In genomic region chr13:75803175-75803611, GRCh38 we compare ENCODE assay signal across 8 cellular contexts.
DNase-seq lines count a peak whose midpoint lies in the region; ATAC-seq, FAIRE-seq and TF ChIP-seq lines count a peak whose summit lies in the region.

No MANE protein-coding gene starts in this region.

- no peak overlapping the region for H2BK120ac ChIP-seq in H1 (replicated peaks; ENCODE audit: low read depth, low read length)

- H2AFZ ChIP-seq in DND-41 (ENCODE audit: low read depth, low read length) (no peak overlapping the region), H1 (ENCODE audit: low read length) (no peak overlapping the region)

- H3K36me3 ChIP-seq in DND-41 (ENCODE audit: insufficient read depth, low read length) (no peaks in the 10 kb centered on the region; the same call in 1 of the 2 replicates), H1 (ENCODE audit: control insufficient read depth in 2 of 4, insufficient read depth in 4 of 4, low read length in 3 of 4) (no peaks in the 10 kb centered on the region), thymus (ENCODE audit: control insufficient read depth, insufficient read depth) (peaks cover 18% of the 10 kb centered on the region)

- H3K27me3 ChIP-seq in DND-41 (ENCODE audit: insufficient read depth, low read length, poor library complexity), result no peaks in the 10 kb centered on the region
- H3K27me3 ChIP-seq in H1 (replicated peaks in 1 of 4; ENCODE audit: control insufficient read depth in 3 of 4, extremely low read depth in 1 of 4, insufficient read depth in 3 of 4, low read length in 3 of 4), result no peaks in the 10 kb centered on the region
- no peaks in the 10 kb centered on the region for H3K27me3 ChIP-seq in thymus (ENCODE audit: control insufficient read depth, insufficient read depth)

- no peaks in the 10 kb centered on the region for H3K79me2 ChIP-seq in DND-41 (ENCODE audit: insufficient read depth, low read length)
- H3K79me2 ChIP-seq in H1 (ENCODE audit: control insufficient read depth in 1 of 2, insufficient read depth in 2 of 2, low read length in 2 of 2), result no peaks in the 10 kb centered on the region

- 8% methylated on average over 1 of the region's 1 CpG; no CpG with 5 or more reads in 1 of the 2 experiments for WGBS in H1 (ENCODE audit: extremely low coverage in 1 of 2, insufficient coverage in 1 of 2, insufficient read length in 1 of 2, insufficient replicate concordance in 2 of 2, low coverage in 1 of 2, low lambda C conversion rate in 2 of 2, missing lambda C conversion rate in 1 of 2), 2 experiments
- whole genome bisulfite sequencing in thymus, result 0% methylated on average over 1 of the region's 1 CpG

- no peak for DNase-seq in DND-41
- peak; percentile 95 for DNase-seq in NCI-H146 (lab: John Stamatoyannopoulos, UW)
- DNase-seq in H1 (ENCODE audit: low read depth in 1 of 2, low spot score in 2 of 2), result peak; percentile 60 to 77
- DNase-seq in ureter (ENCODE audit: low spot score), result no peak
- DNase-seq in AML-193 (lab: John Stamatoyannopoulos, UW), result no peak
- DNase-seq in AG20443 (ENCODE audit: low spot score), result no peak

- ATAC-seq in DND-41 (ENCODE audit: insufficient read depth, low read depth) (peak; percentile 80), GM21529 (IDR thresholded peaks at IDR 0.05; ENCODE audit: unreplicated experiment) (peak; percentile 70)

- peak; percentile 99 for FAIRE-seq in H1 (lab: Jason Lieb, UNC)

- H3K4me3 ChIP-seq in DND-41 (ENCODE audit: low read depth in 1 of 2, low read length in 2 of 2) (no peak overlapping the region), H1 (ENCODE audit: extremely low read depth in 1 of 4, insufficient read depth in 2 of 4, low read depth in 3 of 4, low read length in 4 of 4) (no peak overlapping the region; a peak in 1 of 8 replicates), thymus (ENCODE audit: low read length) (no peak overlapping the region)

- H3K9ac ChIP-seq in DND-41 (ENCODE audit: low read depth, low read length), result no peak overlapping the region
- no peak overlapping the region for H3K9ac ChIP-seq in H1 (replicated peaks in 1 of 4; ENCODE audit: extremely low read depth in 1 of 4, low read depth in 3 of 4, low read length in 3 of 4)

- H3K27ac ChIP-seq in DND-41 (ENCODE audit: low read length) (no peak overlapping the region), H1 (ENCODE audit: low read depth, low read length) (no peak overlapping the region), thymus (ENCODE audit: low read depth) (peak overlapping the region; percentile 94)

- H3K4me2 ChIP-seq in DND-41 (ENCODE audit: insufficient read depth, low read length), result no peak overlapping the region
- H3K4me2 ChIP-seq in H1 (ENCODE audit: insufficient read depth in 1 of 2, low read depth in 2 of 2, low read length in 2 of 2), result peak overlapping the region; percentile 15 to 44; a peak in 2 of 4 replicates

- H3K56ac ChIP-seq in H1 (replicated peaks; ENCODE audit: insufficient read length, low read depth, low read length), result no peak overlapping the region

- H3K18ac ChIP-seq in H1 (ENCODE audit: extremely low read depth, low read length), result no peak overlapping the region

- TF ChIP-seq POLR2A in H1 (IDR thresholded peaks at IDR 0.05; ENCODE audit: control extremely low read depth in 1 of 2, low read depth in 2 of 2, low read length in 2 of 2), result no peak

- H2AK5ac ChIP-seq in H1 (ENCODE audit: low read depth, low read length), result no peak overlapping the region

- H3K9me3 ChIP-seq in DND-41 (ENCODE audit: insufficient read depth, low read length, severe bottlenecking) (no peaks in the 10 kb centered on the region), H1 (ENCODE audit: insufficient read depth in 2 of 2, low read depth in 1 of 2, low read length in 1 of 2) (no peaks in the 10 kb centered on the region), thymus (ENCODE audit: control insufficient read depth) (no peaks in the 10 kb centered on the region)

- no peak overlapping the region for H4K91ac ChIP-seq in H1 (replicated peaks; ENCODE audit: insufficient read length, low read length)

- POLR2A ChIA-PET in H1 (lab: Charles Lee; ENCODE audit: partially characterized antibody), result no interaction called here

- H4K20me1 ChIP-seq in DND-41 (ENCODE audit: insufficient read depth, low read length), result no peaks in the 10 kb centered on the region
- no peaks in the 10 kb centered on the region for H4K20me1 ChIP-seq in H1 (replicated peaks in 1 of 2; ENCODE audit: control insufficient read depth in 1 of 2, insufficient read depth in 2 of 2, low read length in 2 of 2)

- peak in 1 of 2 experiments; percentile 75; a peak in 1 of 3 replicates for TF ChIP-seq EP300 in H1 (IDR thresholded peaks at IDR 0.05; ENCODE audit: borderline replicate concordance in 1 of 2, low read depth in 2 of 2, low read length in 2 of 2)

- no peak overlapping the region for H4K8ac ChIP-seq in H1 (ENCODE audit: extremely low read depth, insufficient read depth, low read length)

- no peak for TF ChIP-seq RAD21 in H1 (IDR thresholded peaks at IDR 0.05 in 1 of 2, conservative IDR thresholded peaks at IDR 0.05 in 1 of 2; ENCODE audit: low read depth in 2 of 2, low read length in 2 of 2)

- H3K4me1 ChIP-seq in DND-41 (ENCODE audit: insufficient read depth, low read length) (peaks cover 7% of the 10 kb centered on the region; the same call in 1 of the 2 replicates), H1 (replicated peaks in 1 of 4; ENCODE audit: control insufficient read depth in 3 of 4, insufficient read depth in 4 of 4, low read length in 3 of 4) (peaks cover 4 to 16% (median 13%) of the 10 kb centered on the region in 4 experiments; a peak in 6 of 7 replicates), thymus (ENCODE audit: control insufficient read depth, insufficient read depth, low read length) (peaks cover 6% of the 10 kb centered on the region)

- no peaks in the 10 kb centered on the region for H3K23me2 ChIP-seq in H1 (ENCODE audit: low read depth, low read length)

- no peak for TF ChIP-seq CTCF in DND-41 (IDR thresholded peaks at IDR 0.05; ENCODE audit: borderline replicate concordance, extremely low read depth, low read length, poor library complexity, severe bottlenecking)
- no peak for TF ChIP-seq CTCF in H1 (IDR thresholded peaks at IDR 0.05; ENCODE audit: control extremely low read depth in 1 of 3, insufficient read depth in 1 of 3, low read depth in 1 of 3, low read length in 3 of 3)

- no peak overlapping the region for H4K5ac ChIP-seq in H1 (ENCODE audit: insufficient read length, low read depth, low read length)

- H2BK12ac ChIP-seq in H1 (ENCODE audit: low read depth, low read length), result no peak overlapping the region

- H2BK5ac ChIP-seq in H1 (ENCODE audit: low read depth, low read length), result no peak overlapping the region

- CTCF ChIA-PET in H1 (lab: Charles Lee; ENCODE audit: partially characterized antibody), result interaction anchor here (0.7 to 1.6 kb wide), 6 partner anchors 10 to 141 kb away, joined by 3 to 10 read pairs (median 3); no protein-coding TSS in a partner anchor

- no peaks in the 10 kb centered on the region for H3K79me1 ChIP-seq in H1 (ENCODE audit: low read depth, low read length)

- no peak overlapping the region for H2BK20ac ChIP-seq in H1 (ENCODE audit: low read length)

- H3K23ac ChIP-seq in H1 (ENCODE audit: insufficient read length), result no peak overlapping the region

- no peak overlapping the region for H3K4ac ChIP-seq in H1 (replicated peaks; ENCODE audit: insufficient read length, low read depth, low read length)

- H3K14ac ChIP-seq in H1 (ENCODE audit: insufficient read length), result no peak overlapping the region

- no peak overlapping the region for H2BK15ac ChIP-seq in H1 (ENCODE audit: low read length)

TF ChIP-seq in H1, 55 proteins besides CTCF, POLR2A, EP300 and RAD21 (continues in another document):
- no peak for TF ChIP-seq CHD2 (IDR thresholded peaks at IDR 0.05; ENCODE audit: low read length)
- no peak for TF ChIP-seq SRF (IDR thresholded peaks at IDR 0.05; ENCODE audit: low read depth, low read length)
- TF ChIP-seq EGR1 (IDR thresholded peaks at IDR 0.05; ENCODE audit: borderline replicate concordance, low read depth, low read length), result peak; percentile 69; the same call in 1 of the 2 replicates
- no peak for TF ChIP-seq ATF3 (IDR thresholded peaks at IDR 0.05; ENCODE audit: insufficient read depth, low read depth, low read length)
- TF ChIP-seq GABPA (IDR thresholded peaks at IDR 0.05; ENCODE audit: borderline replicate concordance, insufficient read depth, low read length), result no peak
- no peak for TF ChIP-seq MAFK (IDR thresholded peaks at IDR 0.05; ENCODE audit: low read depth, low read length)
- TF ChIP-seq GTF2F1 (IDR thresholded peaks at IDR 0.05; ENCODE audit: borderline replicate concordance, low read depth, low read length), result no peak
- TF ChIP-seq JUND (IDR thresholded peaks at IDR 0.05; ENCODE audit: low read length), result no peak
- peak; percentile 61; the same call in 1 of the 2 replicates for TF ChIP-seq CREB1 (IDR thresholded peaks at IDR 0.05)
- TF ChIP-seq FOSL1 (IDR thresholded peaks at IDR 0.05; ENCODE audit: insufficient read depth, low read depth, low read length), result no peak
- no peak for TF ChIP-seq SP2 (IDR thresholded peaks at IDR 0.05; ENCODE audit: low read length)
- 0 out of 4 replicates have a peak, but pooled peaks of 1 of the 2 experiments have one; percentile 45 for TF ChIP-seq SIN3A (conservative IDR thresholded peaks at IDR 0.05 in 1 of 2, IDR thresholded peaks at IDR 0.05 in 1 of 2; ENCODE audit: low read depth in 1 of 2, low read length in 2 of 2)
- TF ChIP-seq NRF1 (IDR thresholded peaks at IDR 0.05; ENCODE audit: low read depth, low read length), result no peak
- TF ChIP-seq CBX8 (IDR thresholded peaks at IDR 0.05; ENCODE audit: borderline replicate concordance, low read depth, low read length), result no peak
- no peak for TF ChIP-seq BACH1 (IDR thresholded peaks at IDR 0.05; ENCODE audit: low read length)
- no peak for TF ChIP-seq TBP (IDR thresholded peaks at IDR 0.05; ENCODE audit: low read depth, low read length)
- TF ChIP-seq RXRA (IDR thresholded peaks at IDR 0.05; ENCODE audit: insufficient read depth, low read depth, low read length), result peak; percentile 88
- no peak for TF ChIP-seq POU5F1 (IDR thresholded peaks at IDR 0.05; ENCODE audit: low read depth, low read length)
- peak; percentile 49; the same call in 1 of the 2 replicates for TF ChIP-seq KDM1A (IDR thresholded peaks at IDR 0.05; ENCODE audit: borderline replicate concordance, low read length)
- peak; percentile 69 for TF ChIP-seq NANOG (IDR thresholded peaks at IDR 0.05; ENCODE audit: insufficient read depth, low read depth, low read length, poor library complexity, severe bottlenecking)
- no peak for TF ChIP-seq BCL11A (IDR thresholded peaks at IDR 0.05; ENCODE audit: low read depth in 2 of 2, low read length in 2 of 2)
- TF ChIP-seq HDAC2 (IDR thresholded peaks at IDR 0.05; ENCODE audit: borderline replicate concordance in 1 of 2, low read depth in 2 of 2, low read length in 2 of 2), result peak; percentile 99 to 100
- no peak for TF ChIP-seq SP4 (IDR thresholded peaks at IDR 0.05; ENCODE audit: low read length)

Comparison
In these comparisons a context has a peak if more than half of its experiments do, and no peak if none do; other contexts are left out.
1. DNase-seq: peak in NCI-H146 (single experiment) and H1 (2 of 2); none in DND-41 (single experiment), ureter (single experiment), AML-193 (0 of 2) and AG20443 (single experiment).